ENCODE assay signal across 3 cellular contexts in genomic region chr19:18155095-18156087, GRCh38.
TF ChIP-seq lines count a peak whose summit lies in the region.

No MANE protein-coding gene starts in this region.

TF ChIP-seq in SK-N-SH, 30 proteins besides CTCF, POLR2A, EP300 and RAD21:
- TF ChIP-seq FOSL2 (IDR thresholded peaks at IDR 0.05; ENCODE audit: borderline replicate concordance, low read depth) (no peak), SIN3A (IDR thresholded peaks at IDR 0.05; ENCODE audit: borderline replicate concordance, low read depth, low read length) (no peak), REST (IDR thresholded peaks at IDR 0.05; ENCODE audit: low read depth, low read length) (no peak), TEAD4 (IDR thresholded peaks at IDR 0.05; ENCODE audit: borderline replicate concordance, insufficient read depth) (no peak)

TF ChIP-seq in SK-N-SH treated with all-trans-retinoic acid at 6 μM for 48 hours, 23 proteins besides CTCF, POLR2A, EP300 and RAD21:
- TF ChIP-seq ESRRG (CRISPR knock-in tag; IDR thresholded peaks at IDR 0.05) (no peak), RARB (CRISPR knock-in tag; IDR thresholded peaks at IDR 0.05) (no peak), ZNF8 (CRISPR knock-in tag; IDR thresholded peaks at IDR 0.05) (no peak), ZNF70 (CRISPR knock-in tag; IDR thresholded peaks at IDR 0.05) (no peak), CSDC2 (CRISPR knock-in tag; IDR thresholded peaks at IDR 0.05) (no peak), SNAI2 (CRISPR knock-in tag; IDR thresholded peaks at IDR 0.05) (no peak), ZNF565 (CRISPR knock-in tag; conservative IDR thresholded peaks at IDR 0.05; ENCODE audit: low read depth) (no peak), ZFP3 (CRISPR knock-in tag; IDR thresholded peaks at IDR 0.05) (no peak)
TF ChIP-seq in SK-N-SH treated with all-trans-retinoic acid at 6 μM for 48 hours: peak in this region for 0.

TF ChIP-seq in K562, 482 proteins besides CTCF, POLR2A, EP300 and RAD21 (continues in another document):
- TF ChIP-seq RERE (CRISPR knock-in tag; IDR thresholded peaks at IDR 0.05; ENCODE audit: borderline replicate concordance) = no peak
- TF ChIP-seq ZKSCAN8 (CRISPR knock-in tag; IDR thresholded peaks at IDR 0.05) = no peak
- TF ChIP-seq ATF1 (CRISPR knock-in tag; IDR thresholded peaks at IDR 0.05) = no peak
- TF ChIP-seq ATF1 (tag; IDR thresholded peaks at IDR 0.05) = no peak
- no peak for TF ChIP-seq CCNT2 (IDR thresholded peaks at IDR 0.05; ENCODE audit: borderline replicate concordance, extremely low read depth, insufficient read length, low read depth, low read length)
- TF ChIP-seq PTBP1 (IDR thresholded peaks at IDR 0.05; ENCODE audit: low read depth, low read length) = peak; percentile 76; the same call in 1 of the 2 replicates
- no peak for TF ChIP-seq NR2C1 (IDR thresholded peaks at IDR 0.05)
- no peak for TF ChIP-seq NR2C1 (tag; IDR thresholded peaks at IDR 0.05)
- no peak for TF ChIP-seq GATAD2A (IDR thresholded peaks at IDR 0.05)
- TF ChIP-seq POLR2H (tag; IDR thresholded peaks at IDR 0.05; ENCODE audit: low read depth) = no peak
- TF ChIP-seq SNRNP70 (optimal IDR thresholded peaks at IDR 0.05; ENCODE audit: low read depth, low read length) = no peak
- TF ChIP-seq FOXM1 (IDR thresholded peaks at IDR 0.05; ENCODE audit: low read depth) = no peak
- TF ChIP-seq FOXM1 (CRISPR knock-in tag; IDR thresholded peaks at IDR 0.05; ENCODE audit: low read depth) = no peak
- no peak for TF ChIP-seq MBD1 (CRISPR knock-in tag; IDR thresholded peaks at IDR 0.05)
- no peak for TF ChIP-seq ZNF717 (CRISPR knock-in tag; IDR thresholded peaks at IDR 0.05)
- TF ChIP-seq SMARCA5 (IDR thresholded peaks at IDR 0.05) = peak; percentile 63; the same call in 1 of the 2 replicates
- peak; percentile 68; the same call in 1 of the 2 replicates for TF ChIP-seq ZBTB33 (CRISPR knock-in tag; IDR thresholded peaks at IDR 0.05)
- peak; percentile 58 for TF ChIP-seq POLR2G (IDR thresholded peaks at IDR 0.05; ENCODE audit: low read depth, low read length)
- TF ChIP-seq ZC3H8 (IDR thresholded peaks at IDR 0.05) = no peak
- TF ChIP-seq BCOR (IDR thresholded peaks at IDR 0.05) = peak; percentile 77
- no peak for TF ChIP-seq BRF2 (IDR thresholded peaks at IDR 0.05; ENCODE audit: borderline replicate concordance, insufficient read depth, insufficient read length)
- TF ChIP-seq RBFOX2 (IDR thresholded peaks at IDR 0.05; ENCODE audit: low read depth, low read length) = peak; percentile 34
- TF ChIP-seq E2F6 (IDR thresholded peaks at IDR 0.05; ENCODE audit: borderline replicate concordance in 1 of 2, extremely low read depth in 1 of 2, insufficient read depth in 1 of 2, insufficient read length in 1 of 2, low read depth in 1 of 2, low read length in 1 of 2, poor library complexity in 1 of 2, severe bottlenecking in 1 of 2) = no peak
- no peak for TF ChIP-seq ATF6 (CRISPR knock-in tag; IDR thresholded peaks at IDR 0.05)
- TF ChIP-seq NFRKB (IDR thresholded peaks at IDR 0.05; ENCODE audit: low read depth) = no peak
- no peak for TF ChIP-seq ESRRB (CRISPR knock-in tag; IDR thresholded peaks at IDR 0.05; ENCODE audit: borderline replicate concordance)
- TF ChIP-seq ADNP (tag; IDR thresholded peaks at IDR 0.05) = peak; percentile 77
- no peak for TF ChIP-seq SRSF7 (optimal IDR thresholded peaks at IDR 0.05; ENCODE audit: low read depth, low read length)
- TF ChIP-seq CBX3 (IDR thresholded peaks at IDR 0.05; ENCODE audit: borderline replicate concordance in 1 of 2, low read length in 2 of 2) = 0 out of 3 replicates have a peak, but pooled peaks of 1 of the 2 experiments have one; percentile 17
- peak; percentile 89 for TF ChIP-seq RBM25 (IDR thresholded peaks at IDR 0.05; ENCODE audit: low read depth, low read length, severe bottlenecking)
- peak in 1 of 2 experiments; percentile 50; a peak in 3 of 4 replicates for TF ChIP-seq KDM1A (IDR thresholded peaks at IDR 0.05)
- no peak for TF ChIP-seq TSC22D4 (tag; IDR thresholded peaks at IDR 0.05)
- TF ChIP-seq STAT6 (CRISPR knock-in tag; IDR thresholded peaks at IDR 0.05) = no peak
- TF ChIP-seq HNRNPL (IDR thresholded peaks at IDR 0.05; ENCODE audit: low read depth, low read length) = peak; percentile 73; the same call in 1 of the 2 replicates
- peak; percentile 84 for TF ChIP-seq ESRRA (IDR thresholded peaks at IDR 0.05; ENCODE audit: borderline replicate concordance, low read depth)
- no peak for TF ChIP-seq ASH1L (IDR thresholded peaks at IDR 0.05; ENCODE audit: borderline replicate concordance, low read depth, partially characterized antibody)
- no peak for TF ChIP-seq HMGN3 (IDR thresholded peaks at IDR 0.05; ENCODE audit: borderline replicate concordance, extremely low read depth, insufficient read length, low read depth, low read length)
- TF ChIP-seq RCOR1 (IDR thresholded peaks at IDR 0.05; ENCODE audit: borderline replicate concordance in 1 of 2, low read depth in 2 of 2, low read length in 2 of 2) = peak in 1 of 2 experiments; percentile 67; a peak in 1 of 4 replicates
- no peak for TF ChIP-seq ID3 (CRISPR knock-in tag; IDR thresholded peaks at IDR 0.05)
- no peak for TF ChIP-seq ID3 (tag; IDR thresholded peaks at IDR 0.05)
